1 cellular context compared by ENCODE assay signal in genomic region chr12:27966870-27967269, GRCh38.
TF ChIP-seq lines count a peak whose summit lies in the region.

No MANE protein-coding gene starts in this region.

TF ChIP-seq in GM12878, 131 proteins besides CTCF, POLR2A, EP300 and RAD21 (continued from another document):
- TF ChIP-seq ZNF687 (IDR thresholded peaks at IDR 0.05) (no peak), PAX8 (IDR thresholded peaks at IDR 0.05) (no peak), ZSCAN29 (IDR thresholded peaks at IDR 0.05) (no peak)
